ENCODE assay signal across 8 cellular contexts in the genomic region with DNA sequence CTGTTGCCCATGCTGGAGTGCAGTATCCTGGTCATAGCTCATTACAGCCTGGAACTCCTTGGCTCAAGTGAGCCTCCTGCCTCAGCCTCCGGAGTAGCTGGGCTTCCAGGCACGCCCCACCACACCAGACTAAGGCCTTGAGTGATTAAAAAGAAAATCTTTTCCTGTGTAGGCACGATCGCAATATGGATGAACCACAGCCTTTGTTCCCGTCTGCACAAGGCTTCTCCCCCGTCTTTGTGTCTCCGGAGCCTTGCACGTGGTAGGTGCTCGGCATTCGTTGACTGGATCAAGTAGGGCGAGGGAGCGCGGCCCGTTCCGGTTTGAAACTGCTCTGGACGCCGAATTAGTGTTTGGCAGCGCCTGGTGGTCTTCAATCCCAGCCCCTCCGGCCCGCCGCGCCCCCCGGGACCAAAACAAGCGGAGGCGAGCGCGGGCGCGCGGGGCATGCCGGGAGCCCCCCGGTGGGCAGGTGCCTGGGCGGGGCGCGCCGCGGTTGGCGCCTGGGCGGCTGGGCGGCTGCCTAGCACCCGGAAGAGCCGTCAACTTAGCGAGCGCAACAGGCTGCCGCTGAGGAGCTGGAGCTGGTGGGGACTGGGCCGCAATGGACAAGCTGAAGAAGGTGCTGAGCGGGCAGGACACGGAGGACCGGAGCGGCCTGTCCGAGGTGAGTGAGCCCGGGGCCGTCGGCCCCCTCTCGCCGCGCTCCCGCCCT. TPM values are rescaled to one million over a fixed set of nuclear protein-coding genes. Genes with fewer than 3 reads are reported as not detected.
DNase-seq lines count a peak whose midpoint lies in the region; ATAC-seq and TF ChIP-seq lines count a peak whose summit lies in the region.

SFT2D2 (plus strand) TSS at position 529 of the 715 bp plus-strand sequence; CDS start at position 605, 76 bp downstream.

- peak within 1 kb of the TSS; percentile 84 for H3K27ac Mint-ChIP-seq in activated CD4-positive, alpha-beta memory T cell treated with anti-CD3 and anti-CD28 coated beads, Interleukin-2, amount 10 ng/mL, durations not matched to agents 7 days and 5 days

- H3K9me3 Mint-ChIP-seq in activated CD4-positive, alpha-beta memory T cell treated with anti-CD3 and anti-CD28 coated beads, Interleukin-2, amount 10 ng/mL, durations not matched to agents 7 days and 5 days, result peaks cover 2% of the 10 kb centered on the region

- CTCF ChIA-PET in activated CD4-positive, alpha-beta memory T cell treated with anti-CD3 and anti-CD28 coated beads, Interleukin-2, amount 10 ng/mL, durations not matched to agents 7 days and 5 days (lab: Charles Lee), result interaction anchor here (0.6 to 4.2 kb wide), 5 partner anchors 9 to 214 kb away, joined by 3 to 82 read pairs (median 4); no protein-coding TSS in a partner anchor

- peaks cover 3% of the 10 kb centered on the region for H3K36me3 ChIP-seq in lower lobe of right lung

- peaks cover 53% of the 10 kb centered on the region for H3K4me1 Mint-ChIP-seq in activated CD4-positive, alpha-beta memory T cell treated with anti-CD3 and anti-CD28 coated beads, Interleukin-2, amount 10 ng/mL, durations not matched to agents 7 days and 5 days

- ATAC-seq in GM19328 (IDR thresholded peaks at IDR 0.05; ENCODE audit: unreplicated experiment) (peak; percentile 73), HG03469 (IDR thresholded peaks at IDR 0.05; ENCODE audit: unreplicated experiment) (peak; percentile 54), lower lobe of right lung (peak; percentile 97 to 98)

- H3K4me1 ChIP-seq in lower lobe of right lung, result peaks cover 45% of the 10 kb centered on the region

- DNase-seq in C1 segment of cervical spinal cord (lab: John Stamatoyannopoulos, UW) (peak in 11 of 14 donors; percentile 47 to 83 (median 73)), NCI-H774 (lab: John Stamatoyannopoulos, UW) (peak; percentile 86), ecto neural progenitor cell (ENCODE audit: low spot score) (peak; percentile 87), lower lobe of right lung (peak; percentile 89)
- peak; percentile 84 for DNase-seq in activated CD4-positive, alpha-beta memory T cell treated with anti-CD3 and anti-CD28 coated beads, Interleukin-2, amount 10 ng/mL, durations not matched to agents 7 days and 5 days
- peak; percentile 52 to 76 (median 69) for DNase-seq in stimulated activated CD4-positive, alpha-beta T cell treated with anti-CD3 and anti-CD28 coated beads, TNF-alpha, amount 100 ng/mL, for 24 hours (ENCODE audit: low read depth in 3 of 3)

- no peaks in the 10 kb centered on the region for H3K9me3 ChIP-seq in lower lobe of right lung

- peaks cover 34% of the 10 kb centered on the region for H3K36me3 Mint-ChIP-seq in activated CD4-positive, alpha-beta memory T cell treated with anti-CD3 and anti-CD28 coated beads, Interleukin-2, amount 10 ng/mL, durations not matched to agents 7 days and 5 days (ENCODE audit: low read depth)

- H3K27ac ChIP-seq in lower lobe of right lung, result peak within 1 kb of the TSS; percentile 96

- H3K4me3 ChIP-seq in lower lobe of right lung, result peak within 1 kb of the TSS; percentile 92

- intact Hi-C loops in lower lobe of right lung (cut with DNase I), result no loop called here

- TF ChIP-seq CTCF in lower lobe of right lung (IDR thresholded peaks at IDR 0.05), result no peak

- H3K27me3 Mint-ChIP-seq in activated CD4-positive, alpha-beta memory T cell treated with anti-CD3 and anti-CD28 coated beads, Interleukin-2, amount 10 ng/mL, durations not matched to agents 7 days and 5 days, result peaks cover 8% of the 10 kb centered on the region

- H3K4me3 Mint-ChIP-seq in activated CD4-positive, alpha-beta memory T cell treated with anti-CD3 and anti-CD28 coated beads, Interleukin-2, amount 10 ng/mL, durations not matched to agents 7 days and 5 days, result peak within 1 kb of the TSS; percentile 95

- H3K27me3 ChIP-seq in lower lobe of right lung (ENCODE audit: low read depth), result no peaks in the 10 kb centered on the region

- POLR2A ChIA-PET in activated CD4-positive, alpha-beta memory T cell treated with anti-CD3 and anti-CD28 coated beads, Interleukin-2, amount 10 ng/mL, durations not matched to agents 7 days and 5 days (lab: Charles Lee), result interaction anchor here (0.6 to 4.4 kb wide), 27 partner anchors 8 to 1668 kb away, joined by 3 to 57 read pairs (median 5); partner anchors contain the start of genes DCAF6, MPC2, SCYL3 and TIPRL

RNA-seq across cellular contexts. Expression of gene SFT2D2, which starts in this region (rescaled TPM):
- 10 to 100 TPM; 65.6 to 72.1 TPM for total RNA-seq in activated CD4-positive, alpha-beta memory T cell treated with anti-CD3 and anti-CD28 coated beads, Interleukin-2, amount 10 ng/mL, durations not matched to agents 7 days and 5 days
- total RNA-seq in lower lobe of right lung, result 74.6 TPM

Comparison
In these comparisons a context has a peak if more than half of its experiments do, and no peak if none do; other contexts are left out.
1. Peak in every context shown above with its lines: DNase-seq, ATAC-seq, H3K4me3 ChIP-seq and H3K27ac ChIP-seq.